In the genomic region with DNA sequence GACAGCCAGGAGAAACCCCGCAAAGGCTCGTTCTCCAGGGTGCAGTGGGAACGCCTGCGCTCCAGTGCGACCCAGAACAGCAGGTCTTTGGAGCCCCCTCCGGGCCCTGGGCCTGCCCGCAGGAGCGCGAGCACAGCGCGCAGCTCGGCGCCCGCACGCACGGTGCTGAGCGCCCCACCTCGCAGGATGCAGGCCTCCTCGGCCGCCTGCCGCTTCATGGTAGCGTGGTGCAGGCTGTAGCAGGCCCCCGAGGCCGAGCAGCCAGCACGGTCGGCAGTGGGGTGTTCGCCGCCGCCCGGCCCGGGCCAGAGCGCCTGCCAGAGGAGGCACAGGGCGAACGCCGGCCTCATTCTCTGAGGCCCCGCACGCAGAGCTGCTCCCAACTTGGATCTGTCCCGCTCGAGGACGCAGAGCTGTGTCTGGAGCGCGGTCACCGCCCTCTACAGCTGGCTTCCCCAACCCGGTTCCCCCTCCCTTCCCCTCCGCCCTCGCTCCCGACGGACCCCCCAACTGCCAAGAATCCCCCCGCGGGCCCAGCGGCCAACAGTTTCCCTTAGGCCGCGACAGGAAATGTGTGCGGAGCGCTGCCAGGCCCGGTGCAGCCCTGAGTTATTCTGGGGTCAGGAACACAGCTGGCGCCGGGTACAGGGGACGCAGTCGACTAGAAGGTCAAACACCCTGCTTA, we compare ENCODE assay signal across 8 cellular contexts. TPM values are rescaled to one million over a fixed set of nuclear protein-coding genes. Genes with fewer than 3 reads are reported as not detected.
DNase-seq lines count a peak whose midpoint lies in the region; ATAC-seq, FAIRE-seq and TF ChIP-seq lines count a peak whose summit lies in the region.

A gene with protein sequence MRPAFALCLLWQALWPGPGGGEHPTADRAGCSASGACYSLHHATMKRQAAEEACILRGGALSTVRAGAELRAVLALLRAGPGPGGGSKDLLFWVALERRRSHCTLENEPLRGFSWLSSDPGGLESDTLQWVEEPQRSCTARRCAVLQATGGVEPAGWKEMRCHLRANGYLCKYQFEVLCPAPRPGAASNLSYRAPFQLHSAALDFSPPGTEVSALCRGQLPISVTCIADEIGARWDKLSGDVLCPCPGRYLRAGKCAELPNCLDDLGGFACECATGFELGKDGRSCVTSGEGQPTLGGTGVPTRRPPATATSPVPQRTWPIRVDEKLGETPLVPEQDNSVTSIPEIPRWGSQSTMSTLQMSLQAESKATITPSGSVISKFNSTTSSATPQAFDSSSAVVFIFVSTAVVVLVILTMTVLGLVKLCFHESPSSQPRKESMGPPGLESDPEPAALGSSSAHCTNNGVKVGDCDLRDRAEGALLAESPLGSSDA (minus strand): TSS at position 421 of the 685 bp plus-strand sequence. CDS start 71 bp downstream, at position 350.

- H3K36me3 ChIP-seq in heart left ventricle = peaks cover 0 to 3% (median 0%) of the 10 kb centered on the region in 9 donors

- H3K27ac ChIP-seq in heart left ventricle = peak within 1 kb of the TSS; percentile 85 to 98 (median 95)

- FAIRE-seq in GM12892 (lab: Jason Lieb, UNC) = no peak

- peaks cover 0 to 33% (median 5%) of the 10 kb centered on the region in 9 donors for H3K27me3 ChIP-seq in heart left ventricle

- DNase-seq in Daoy (ENCODE audit: low read depth) = peak; percentile 9
- peak; percentile 9 for DNase-seq in activated T-helper 2 cell treated with anti-CD3 and anti-CD28 coated beads, Interferon-gamma antibody, Interleukin-2, Interleukin-4, amounts not matched to agents 10 μg/mL and 5 μg/mL and 100 μg/mL, durations not matched to agents 14 hours and 24 hours and 36 hours (ENCODE audit: low spot score)
- peak; percentile 82 to 90 (median 89) for DNase-seq in heart left ventricle
- peak; percentile 86 for DNase-seq in posterior vena cava (ENCODE audit: low spot score)
- no peak for DNase-seq in GM12892 (ENCODE audit: insufficient read length)
- DNase-seq in NCI-H345 (lab: John Stamatoyannopoulos, UW) = no peak
- no peak for DNase-seq in Calu3

- H3K4me3 Mint-ChIP-seq in activated T-helper 2 cell treated with anti-CD3 and anti-CD28 coated beads, Interferon-gamma antibody, Interleukin-2, Interleukin-4, amounts not matched to agents 10 μg/mL and 5 μg/mL and 100 μg/mL, durations not matched to agents 14 hours and 24 hours and 36 hours (ENCODE audit: low read depth) = no peak within 1 kb of the TSS
- H3K4me3 Mint-ChIP-seq in Calu3 (ENCODE audit: low read depth, unreplicated experiment) = no peak within 1 kb of the TSS

- no peaks in the 10 kb centered on the region for H3K36me3 Mint-ChIP-seq in activated T-helper 2 cell treated with anti-CD3 and anti-CD28 coated beads, Interferon-gamma antibody, Interleukin-2, Interleukin-4, amounts not matched to agents 10 μg/mL and 5 μg/mL and 100 μg/mL, durations not matched to agents 14 hours and 24 hours and 36 hours (ENCODE audit: low read depth)
- H3K36me3 Mint-ChIP-seq in Calu3 (ENCODE audit: insufficient read depth, unreplicated experiment) = no peaks in the 10 kb centered on the region

- intact Hi-C loops in activated T-helper 2 cell treated with anti-CD3 and anti-CD28 coated beads, Interferon-gamma antibody, Interleukin-2, Interleukin-4, amounts not matched to agents 10 μg/mL and 5 μg/mL and 100 μg/mL, durations not matched to agents 14 hours and 24 hours and 36 hours (cut with micrococcal nuclease) = loop anchor here (2.0 kb wide), 1 partner anchor 45 kb away; no protein-coding TSS in a partner anchor
- intact Hi-C loops in heart left ventricle (cut with DNase I) (loop anchor here in 6 of 10 donors (1.0 to 10.0 kb wide), 11 partner anchors 36 to 736 kb away; no protein-coding TSS in a partner anchor), posterior vena cava (cut with DNase I) (no loop called here), Calu3 (cut with micrococcal nuclease; ENCODE audit: unreplicated experiment) (no loop called here)

- peaks cover 34% of the 10 kb centered on the region for H3K27me3 Mint-ChIP-seq in activated T-helper 2 cell treated with anti-CD3 and anti-CD28 coated beads, Interferon-gamma antibody, Interleukin-2, Interleukin-4, amounts not matched to agents 10 μg/mL and 5 μg/mL and 100 μg/mL, durations not matched to agents 14 hours and 24 hours and 36 hours (ENCODE audit: low read depth)
- no peaks in the 10 kb centered on the region for H3K27me3 Mint-ChIP-seq in Calu3 (ENCODE audit: unreplicated experiment)

- H3K4me1 ChIP-seq in heart left ventricle = peaks cover 0 to 12% (median 5%) of the 10 kb centered on the region in 12 donors

- H3K4me1 Mint-ChIP-seq in activated T-helper 2 cell treated with anti-CD3 and anti-CD28 coated beads, Interferon-gamma antibody, Interleukin-2, Interleukin-4, amounts not matched to agents 10 μg/mL and 5 μg/mL and 100 μg/mL, durations not matched to agents 14 hours and 24 hours and 36 hours (ENCODE audit: low read depth) = peaks cover 6% of the 10 kb centered on the region
- H3K4me1 Mint-ChIP-seq in Calu3 (ENCODE audit: low read depth, unreplicated experiment) = no peaks in the 10 kb centered on the region

- TF ChIP-seq CTCF in heart left ventricle (IDR thresholded peaks at IDR 0.05) = no peak
- TF ChIP-seq CTCF in Calu3 (IDR thresholded peaks at IDR 0.05; ENCODE audit: unreplicated experiment) = no peak

- H3K9me3 Mint-ChIP-seq in activated T-helper 2 cell treated with anti-CD3 and anti-CD28 coated beads, Interferon-gamma antibody, Interleukin-2, Interleukin-4, amounts not matched to agents 10 μg/mL and 5 μg/mL and 100 μg/mL, durations not matched to agents 14 hours and 24 hours and 36 hours = no peaks in the 10 kb centered on the region
- no peaks in the 10 kb centered on the region for H3K9me3 Mint-ChIP-seq in Calu3 (ENCODE audit: low read depth, unreplicated experiment)

- peak within 1 kb of the TSS; percentile 53 to 82 (median 73) for H3K4me3 ChIP-seq in heart left ventricle

- CTCF ChIA-PET in Calu3 (lab: Charles Lee) = no interaction called here

- ATAC-seq in heart left ventricle = peak; percentile 84 to 93 (median 90)
- ATAC-seq in HG03097 (IDR thresholded peaks at IDR 0.05; ENCODE audit: low FRiP score, unreplicated experiment) = no peak

- WGBS in heart left ventricle, 4 donors = 1 to 4% (median 3%) methylated on average over 15 to 60 of the region's 60 CpGs

- TF ChIP-seq POLR2A in heart left ventricle (IDR thresholded peaks at IDR 0.05) = peak in 1 of 2 donors; percentile 64
- TF ChIP-seq POLR2A in GM12892 (IDR thresholded peaks at IDR 0.05; ENCODE audit: low read depth, low read length) = no peak

- no peak within 1 kb of the TSS for H3K27ac Mint-ChIP-seq in activated T-helper 2 cell treated with anti-CD3 and anti-CD28 coated beads, Interferon-gamma antibody, Interleukin-2, Interleukin-4, amounts not matched to agents 10 μg/mL and 5 μg/mL and 100 μg/mL, durations not matched to agents 14 hours and 24 hours and 36 hours
- H3K27ac Mint-ChIP-seq in Calu3 (ENCODE audit: unreplicated experiment) = no peak within 1 kb of the TSS

- BruUV-seq in Calu3 (replicated peaks; lab: Mats Ljungman, UMichigan) = no TSS peak

- peaks cover 0 to 14% (median 0%) of the 10 kb centered on the region in 12 donors for H3K9me3 ChIP-seq in heart left ventricle

RNA-seq across cellular contexts. Expression of the gene that starts here (rescaled TPM):
- not detected in 2 replicates for total RNA-seq in Daoy (2014; rRNA removed; shearing (Covaris generic))
- total RNA-seq in activated T-helper 2 cell treated with anti-CD3 and anti-CD28 coated beads, Interferon-gamma antibody, Interleukin-2, Interleukin-4, amounts not matched to agents 10 μg/mL and 5 μg/mL and 100 μg/mL, durations not matched to agents 14 hours and 24 hours and 36 hours = not detected in 2 replicates
- total RNA-seq in heart left ventricle = 10 to 100 TPM; 23.6 to 59.9 (median 31.3) TPM
- 10 to 100 TPM; 20.6 to 61.7 TPM for polyA plus RNA-seq in heart left ventricle
- total RNA-seq in posterior vena cava = 10 to 100 TPM; 31.6 to 36.4 TPM
- polyA plus RNA-seq in GM12892 (2012; ENCODE audit: missing spikeins) = not detected
- total RNA-seq in Calu3 (2022) = not detected in 2 replicates

Comparison
In these comparisons a context has a peak if more than half of its experiments do, and no peak if none do; other contexts are left out.
1. RNA of the gene that starts here (total RNA-seq): 31.6 to 36.4 TPM in posterior vena cava and 23.6 to 59.9 TPM in heart left ventricle; not detected in Daoy, not detected in activated T-helper 2 cell treated with anti-CD3 and anti-CD28 coated beads, Interferon-gamma antibody, Interleukin-2, Interleukin-4, amounts not matched to agents 10 μg/mL and 5 μg/mL and 100 μg/mL, durations not matched to agents 14 hours and 24 hours and 36 hours and not detected in Calu3; every median in the first group is over 10 times any median in the second.
2. Peak in DNase-seq in Daoy; RNA of the gene not detected or under 1 TPM.
3. Peak in DNase-seq in activated T-helper 2 cell treated with anti-CD3 and anti-CD28 coated beads, Interferon-gamma antibody, Interleukin-2, Interleukin-4, amounts not matched to agents 10 μg/mL and 5 μg/mL and 100 μg/mL, durations not matched to agents 14 hours and 24 hours and 36 hours; RNA of the gene not detected or under 1 TPM.
4. DNase-seq: peak in heart left ventricle (5 of 5) and posterior vena cava (single experiment); none in GM12892 (single experiment), NCI-H345 (single experiment) and Calu3 (single experiment).
5. intact Hi-C loops: an anchor here in activated T-helper 2 cell treated with anti-CD3 and anti-CD28 coated beads, Interferon-gamma antibody, Interleukin-2, Interleukin-4, amounts not matched to agents 10 μg/mL and 5 μg/mL and 100 μg/mL, durations not matched to agents 14 hours and 24 hours and 36 hours (2.0 kb wide) and heart left ventricle (1.0 to 10.0 kb wide); none called in posterior vena cava and Calu3.